Comparison of ENCODE assay signal across 19 cellular contexts in genomic region chr16:82917886-82918595, GRCh38.
"Had no signal": no experiment of that assay in that cellular context is flagged by ENCODE, and none has a peak within 500 bp of the region (broad histone marks: within the 10 kb centered on the region; RNA-seq: fewer than 3 reads in every experiment).

No MANE protein-coding gene starts in this region.

- H3K36me3 Mint-ChIP-seq: naive thymus-derived CD8-positive, alpha-beta T cell; stimulated activated effector memory CD8-positive, alpha-beta T cell treated with anti-CD3 and anti-CD28 coated beads, Interleukin-12 subunit alpha, Interleukin-12 subunit beta, amount 100 ng/mL, for 72 hours had no signal

- DNase-seq: effector memory CD4-positive, alpha-beta T cell; foreskin keratinocyte; heart right ventricle; hippocampal formation; left cardiac atrium; left lung; naive thymus-derived CD8-positive, alpha-beta T cell; nephron progenitor cell; nucleus accumbens; stimulated activated CD4-positive, alpha-beta T cell treated with anti-CD3 and anti-CD28 coated beads, Interleukin-2, amount 100 ng/mL, for 24 hours; stimulated activated CD4-positive, alpha-beta T cell treated with anti-CD3 and anti-CD28 coated beads, Interleukin-4, amount 100 ng/mL, for 24 hours; stimulated activated naive CD4-positive, alpha-beta T cell treated with Interleukin-2 at 50 U/mL for 16 hours; stomach; thyroid gland; trophoblast cell had no signal

- ATAC-seq: foreskin keratinocyte; gastroesophageal sphincter; heart right ventricle; left cardiac atrium; left lung; naive thymus-derived CD8-positive, alpha-beta T cell; sciatic nerve; stimulated activated effector memory CD8-positive, alpha-beta T cell treated with anti-CD3 and anti-CD28 coated beads, Interleukin-12 subunit alpha, Interleukin-12 subunit beta, amount 100 ng/mL, for 72 hours had no signal

- H3K27ac Mint-ChIP-seq: dendritic cell treated with granulocyte-macrophage colony-stimulating factor and Interleukin-4, amounts not matched to agents 40 ng/mL and 50 ng/mL, for 4 days; naive thymus-derived CD8-positive, alpha-beta T cell; nephron progenitor cell; stimulated activated effector memory CD8-positive, alpha-beta T cell treated with anti-CD3 and anti-CD28 coated beads, Interleukin-12 subunit alpha, Interleukin-12 subunit beta, amount 100 ng/mL, for 72 hours had no signal

- H3K9me3 Mint-ChIP-seq: dendritic cell treated with granulocyte-macrophage colony-stimulating factor and Interleukin-4, amounts not matched to agents 40 ng/mL and 50 ng/mL, for 4 days had no signal
